In genomic region chr10:43942096-43942885, GRCh38 we compare ENCODE assay signal across 20 cellular contexts.
DNase-seq lines count a peak whose midpoint lies in the region; ATAC-seq, FAIRE-seq and TF ChIP-seq lines count a peak whose summit lies in the region.
"Had no signal": no experiment of that assay in that cellular context is flagged by ENCODE, and none has a peak within 500 bp of the region (broad histone marks: within the 10 kb centered on the region; RNA-seq: fewer than 3 reads in every experiment).

No MANE protein-coding gene starts in this region.

- H3K4me1 ChIP-seq in IMR-90 (ENCODE audit: control insufficient read depth, insufficient read depth, low read length) (peaks cover 12% of the 10 kb centered on the region), neural progenitor cell (no peaks in the 10 kb centered on the region)

- no peak overlapping the region; the same call in 1 of the 2 replicates for H2AK5ac ChIP-seq in IMR-90 (ENCODE audit: low read depth, low read length)

- peaks cover 15% of the 10 kb centered on the region for H3K4me1 Mint-ChIP-seq in neural progenitor cell

- 0 out of 2 replicates have a peak, but pooled peaks cover 8% of the 10 kb centered on the region for H3K9me1 ChIP-seq in IMR-90 (ENCODE audit: insufficient read depth, low read length)

- in situ Hi-C loops in IMR-90 (cut with MboI; ENCODE audit: low sequenced_read_pairs), result no loop called here

- no peak overlapping the region for H2BK120ac ChIP-seq in IMR-90 (ENCODE audit: low read depth, low read length)

- no peak overlapping the region for H4K5ac ChIP-seq in IMR-90 (ENCODE audit: low read depth, low read length)

- H4K8ac ChIP-seq in IMR-90 (ENCODE audit: low read depth in 2 of 2, low read length in 2 of 2), result no peak overlapping the region

- no peak for FAIRE-seq in RCC 7860 (lab: Jason Lieb, UNC)

- H3K27ac ChIP-seq in IMR-90 (ENCODE audit: insufficient read depth, low read length), result no peak overlapping the region
- H3K27ac ChIP-seq in neural progenitor cell, result no peak overlapping the region
- H3K27ac ChIP-seq: esophagus squamous epithelium, sigmoid colon, upper lobe of left lung had no signal

- no peak overlapping the region for H2AK9ac ChIP-seq in IMR-90 (replicated peaks; ENCODE audit: low read depth, low read length, poor library complexity)

- no peak overlapping the region for H3K9ac ChIP-seq in IMR-90 (ENCODE audit: low read depth, low read length)
- H3K9ac ChIP-seq in neural progenitor cell, result no peak overlapping the region

- H4K91ac ChIP-seq in IMR-90 (ENCODE audit: insufficient read depth, low read depth, low read length), result no peak overlapping the region

- H3K18ac ChIP-seq in IMR-90 (ENCODE audit: low read depth, low read length), result no peak overlapping the region

- H3K4me2 ChIP-seq in IMR-90 (ENCODE audit: low read depth, low read length) (no peak overlapping the region), neural progenitor cell (no peak overlapping the region)

- H3K4me3 Mint-ChIP-seq in neural progenitor cell, result no peak overlapping the region

- TF ChIP-seq CTCF in IMR-90 (conservative IDR thresholded peaks at IDR 0.05; ENCODE audit: low read depth, low read length), result no peak
- no peak for TF ChIP-seq CTCF in neural progenitor cell (IDR thresholded peaks at IDR 0.05)

- H2BK15ac ChIP-seq in IMR-90 (ENCODE audit: low read depth, low read length), result no peak overlapping the region

- ATAC-seq in IMR-90 (ENCODE audit: low read depth), result no peak

- TF ChIP-seq RAD21 in IMR-90 (IDR thresholded peaks at IDR 0.05; ENCODE audit: low read length), result no peak

- H3K9me3 Mint-ChIP-seq in neural progenitor cell, result no peaks in the 10 kb centered on the region

- peaks cover 2% of the 10 kb centered on the region for H3K27me3 Mint-ChIP-seq in neural progenitor cell (ENCODE audit: insufficient read depth, low read depth)

- H3K27me3 ChIP-seq in IMR-90 (ENCODE audit: control insufficient read depth, insufficient read depth, low read length) (no peaks in the 10 kb centered on the region), neural progenitor cell (no peaks in the 10 kb centered on the region)
- H3K27me3 ChIP-seq: esophagus squamous epithelium, sigmoid colon, upper lobe of left lung had no signal

- H3K4me3 ChIP-seq in IMR-90 (ENCODE audit: insufficient read depth, low read depth, low read length) (no peak overlapping the region), neural progenitor cell (no peak overlapping the region)
- H3K4me3 ChIP-seq: esophagus squamous epithelium, sigmoid colon, upper lobe of left lung had no signal

- H2BK20ac ChIP-seq in IMR-90 (ENCODE audit: low read depth, low read length), result no peak overlapping the region

- no peaks in the 10 kb centered on the region for H3K79me1 ChIP-seq in IMR-90 (ENCODE audit: low read depth in 1 of 2, low read length in 2 of 2)

- TF ChIP-seq POLR2A in IMR-90 (IDR thresholded peaks at IDR 0.05; ENCODE audit: low read depth, low read length), result no peak

- H3K9me3 ChIP-seq in IMR-90 (ENCODE audit: control insufficient read depth, insufficient read depth, low read length), result no peaks in the 10 kb centered on the region
- H3K9me3 ChIP-seq in neural progenitor cell (ENCODE audit: low read depth), result no peaks in the 10 kb centered on the region
- H3K9me3 ChIP-seq: esophagus squamous epithelium, sigmoid colon, upper lobe of left lung had no signal

- H3K27ac Mint-ChIP-seq in neural progenitor cell, result no peak overlapping the region

- H4K20me1 ChIP-seq in IMR-90 (ENCODE audit: insufficient read depth, low read length) (no peaks in the 10 kb centered on the region), neural progenitor cell (ENCODE audit: low read depth) (no peaks in the 10 kb centered on the region)

- H3K4ac ChIP-seq in IMR-90 (ENCODE audit: low read depth, low read length), result no peak overlapping the region

- H2AFZ ChIP-seq in IMR-90 (replicated peaks; ENCODE audit: low read length, poor library complexity) (peak overlapping the region; percentile 52), neural progenitor cell (replicated peaks) (peak overlapping the region; percentile 28)

- 59% methylated on average over 6 of the region's 11 CpGs; no CpG with 5 or more reads in 1 of the 2 experiments for WGBS in IMR-90 (ENCODE audit: extremely low coverage in 2 of 2, insufficient read length in 1 of 2), 2 experiments

- POLR2A ChIA-PET in IMR-90 (lab: Charles Lee; ENCODE audit: unreplicated experiment), result no interaction called here

- no TSS peak for BruUV-seq in IMR-90 (replicated peaks; lab: Mats Ljungman, UMichigan)

- H3K36me3 ChIP-seq in IMR-90 (ENCODE audit: control insufficient read depth, insufficient read depth, low read length) (no peaks in the 10 kb centered on the region), neural progenitor cell (no peaks in the 10 kb centered on the region)
- H3K36me3 ChIP-seq: esophagus squamous epithelium, sigmoid colon, upper lobe of left lung had no signal

- no peak overlapping the region for H3K23ac ChIP-seq in IMR-90 (ENCODE audit: low read depth, low read length)

- no peak overlapping the region for H3K14ac ChIP-seq in IMR-90 (replicated peaks; ENCODE audit: low read depth, low read length)

- no peaks in the 10 kb centered on the region for H3F3A ChIP-seq in neural progenitor cell (ENCODE audit: low read depth)

- no peaks in the 10 kb centered on the region for H3K79me2 ChIP-seq in neural progenitor cell (ENCODE audit: low read depth)

- CTCF ChIA-PET in IMR-90 (lab: Yijun Ruan, JAX), result no interaction called here

- dilution Hi-C loops in IMR-90 (cut with HindIII; ENCODE audit: low sequenced_read_pairs, unreplicated experiment), result no loop called here

- intact Hi-C loops in IMR-90 (cut with micrococcal nuclease), result no loop called here

- H2BK5ac ChIP-seq in IMR-90 (ENCODE audit: low read depth, low read length, poor library complexity, severe bottlenecking), result no peak overlapping the region

- DNase-seq in AG20443 (ENCODE audit: low spot score), result peak; percentile 23
- no peak for DNase-seq in IMR-90
- peak; percentile 41 for DNase-seq in ecto neural progenitor cell (ENCODE audit: low spot score)
- no peak for DNase-seq in neural progenitor cell (ENCODE audit: low spot score)
- no peak for DNase-seq in NCI-H2171 treated with DMSO at 0.1 percent for 48 hours (lab: John Stamatoyannopoulos, UW)
- DNase-seq in NCI-H2196 treated with DMSO at 0.1 percent for 48 hours (lab: John Stamatoyannopoulos, UW; ENCODE audit: unreplicated experiment), result no peak
- no peak for DNase-seq in amniotic stem cell (lab: John Stamatoyannopoulos, UW)
- no peak for DNase-seq in RCC 7860 (ENCODE audit: low spot score)
- DNase-seq: activated CD4-positive, alpha-beta T cell treated with anti-CD3 and anti-CD28 coated beads, Interleukin-2, amount 50 U/mL, for 48 hours; activated effector memory CD4-positive, alpha-beta T cell treated with Interleukin-2 at 50 U/mL for 16 hours; anterior cingulate cortex; esophagus squamous epithelium; H7; hypothalamus; naive B cell; NCI-H1105 treated with DMSO at 0.1 percent for 48 hours; NCI-H446 treated with DMSO at 0.1 percent for 48 hours; sigmoid colon; stimulated activated CD4-positive, alpha-beta T cell treated with anti-CD3 and anti-CD28 coated beads, Interleukin-4, amount 100 ng/mL, for 1 hour; upper lobe of left lung had no signal

- no peaks in the 10 kb centered on the region for H3K36me3 Mint-ChIP-seq in neural progenitor cell
- H3K36me3 Mint-ChIP-seq: naive B cell had no signal

- H3K56ac ChIP-seq in IMR-90 (ENCODE audit: extremely low read depth, insufficient read depth, low read length), result no peak overlapping the region

TF ChIP-seq in IMR-90, 13 proteins besides CTCF, POLR2A, EP300 and RAD21:
- TF ChIP-seq RCOR1 (IDR thresholded peaks at IDR 0.05; ENCODE audit: insufficient replicate concordance, low read length), result no peak
- TF ChIP-seq RFX5 (IDR thresholded peaks at IDR 0.05; ENCODE audit: low read depth, low read length), result no peak
- TF ChIP-seq MAZ (IDR thresholded peaks at IDR 0.05; ENCODE audit: borderline replicate concordance, low read depth, low read length), result no peak
- TF ChIP-seq, protein P1, sequence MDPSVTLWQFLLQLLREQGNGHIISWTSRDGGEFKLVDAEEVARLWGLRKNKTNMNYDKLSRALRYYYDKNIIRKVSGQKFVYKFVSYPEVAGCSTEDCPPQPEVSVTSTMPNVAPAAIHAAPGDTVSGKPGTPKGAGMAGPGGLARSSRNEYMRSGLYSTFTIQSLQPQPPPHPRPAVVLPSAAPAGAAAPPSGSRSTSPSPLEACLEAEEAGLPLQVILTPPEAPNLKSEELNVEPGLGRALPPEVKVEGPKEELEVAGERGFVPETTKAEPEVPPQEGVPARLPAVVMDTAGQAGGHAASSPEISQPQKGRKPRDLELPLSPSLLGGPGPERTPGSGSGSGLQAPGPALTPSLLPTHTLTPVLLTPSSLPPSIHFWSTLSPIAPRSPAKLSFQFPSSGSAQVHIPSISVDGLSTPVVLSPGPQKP (IDR thresholded peaks at IDR 0.05; ENCODE audit: borderline replicate concordance, low read depth, low read length), result no peak
- TF ChIP-seq USF2 (IDR thresholded peaks at IDR 0.05; ENCODE audit: low read depth, low read length), result no peak
- TF ChIP-seq NFE2L2 (IDR thresholded peaks at IDR 0.05; ENCODE audit: low read depth, low read length), result no peak
- TF ChIP-seq SMC3 (IDR thresholded peaks at IDR 0.05; ENCODE audit: low read depth, low read length), result no peak
- TF ChIP-seq BHLHE40 (IDR thresholded peaks at IDR 0.05; ENCODE audit: low read depth, low read length), result no peak
- TF ChIP-seq FOS (IDR thresholded peaks at IDR 0.05; ENCODE audit: low read depth, low read length), result no peak
- TF ChIP-seq CHD1 (IDR thresholded peaks at IDR 0.05; ENCODE audit: low read depth, low read length), result no peak
- no peak for TF ChIP-seq CEBPB (IDR thresholded peaks at IDR 0.05; ENCODE audit: low read depth, low read length)
- no peak for TF ChIP-seq MAFK (IDR thresholded peaks at IDR 0.05; ENCODE audit: low read depth, low read length)
- no peak for TF ChIP-seq MXI1 (IDR thresholded peaks at IDR 0.05; ENCODE audit: borderline replicate concordance, low read depth, low read length)
TF ChIP-seq in IMR-90: peak in this region for 0.

Comparison
In these comparisons a context has a peak if more than half of its experiments do, and no peak if none do; other contexts are left out.
1. DNase-seq: peak in AG20443 (single experiment) and ecto neural progenitor cell (single experiment); none in IMR-90 (single experiment), neural progenitor cell (single experiment), NCI-H2171 treated with DMSO at 0.1 percent for 48 hours (single experiment), NCI-H2196 treated with DMSO at 0.1 percent for 48 hours (single experiment), amniotic stem cell (single experiment) and RCC 7860 (single experiment).